Comparison of ENCODE assay signal across 1 cellular context in genomic region chr5:69189162-69190086, GRCh38.
TF ChIP-seq lines count a peak whose summit lies in the region.

A gene with protein sequence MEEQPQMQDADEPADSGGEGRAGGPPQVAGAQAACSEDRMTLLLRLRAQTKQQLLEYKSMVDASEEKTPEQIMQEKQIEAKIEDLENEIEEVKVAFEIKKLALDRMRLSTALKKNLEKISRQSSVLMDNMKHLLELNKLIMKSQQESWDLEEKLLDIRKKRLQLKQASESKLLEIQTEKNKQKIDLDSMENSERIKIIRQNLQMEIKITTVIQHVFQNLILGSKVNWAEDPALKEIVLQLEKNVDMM (plus strand): TSS chr5:69189583. CDS start chr5:69189635, 52 bp downstream.

TF ChIP-seq in HEK293, 187 proteins besides CTCF, POLR2A, EP300 and RAD21 (continued from another document and continues in another):
- TF ChIP-seq PRDM10 (tag by site-specific recombination; IDR thresholded peaks at IDR 0.05) (no peak), ZNF423 (tag by site-specific recombination; IDR thresholded peaks at IDR 0.05) (peak; percentile 27; the same call in 1 of the 2 replicates), ZNF280D (tag by site-specific recombination; IDR thresholded peaks at IDR 0.05) (no peak), TRIM28 (IDR thresholded peaks at IDR 0.05; ENCODE audit: borderline replicate concordance, low read length) (0 out of 2 replicates have a peak, but pooled peaks have one; percentile 50), ZBTB17 (tag by site-specific recombination; IDR thresholded peaks at IDR 0.05) (peak; percentile 66), ZNF138 (tag by site-specific recombination; IDR thresholded peaks at IDR 0.05; ENCODE audit: borderline replicate concordance) (no peak), ZNF175 (tag by site-specific recombination; IDR thresholded peaks at IDR 0.05) (no peak), ZNF16 (tag by site-specific recombination; IDR thresholded peaks at IDR 0.05; ENCODE audit: low read depth) (no peak), ZNF335 (tag by site-specific recombination; conservative IDR thresholded peaks at IDR 0.05) (peak; percentile 94), ZNF223 (tag by site-specific recombination; IDR thresholded peaks at IDR 0.05) (no peak), ZNF26 (tag by site-specific recombination; IDR thresholded peaks at IDR 0.05) (no peak), ZNF132 (tag by site-specific recombination; IDR thresholded peaks at IDR 0.05; ENCODE audit: borderline replicate concordance) (no peak), ZNF837 (tag by site-specific recombination; IDR thresholded peaks at IDR 0.05) (no peak), ZNF433 (tag by site-specific recombination; IDR thresholded peaks at IDR 0.05; ENCODE audit: low read depth) (no peak), ZNF654 (tag by site-specific recombination; IDR thresholded peaks at IDR 0.05; ENCODE audit: low read depth) (no peak), BCL11B (tag by site-specific recombination; IDR thresholded peaks at IDR 0.05; ENCODE audit: low read depth) (peak; percentile 37; the same call in 1 of the 2 replicates), ZFP37 (tag by site-specific recombination; IDR thresholded peaks at IDR 0.05) (peak; percentile 55), ZNF707 (tag by site-specific recombination; IDR thresholded peaks at IDR 0.05) (no peak), SETDB1 (IDR thresholded peaks at IDR 0.05; ENCODE audit: insufficient read length, low read length) (peak; percentile 25), ZNF623 (tag by site-specific recombination; IDR thresholded peaks at IDR 0.05) (no peak), ZNF48 (tag by site-specific recombination; IDR thresholded peaks at IDR 0.05) (no peak), ZNF366 (tag by site-specific recombination; conservative IDR thresholded peaks at IDR 0.05) (peak; percentile 33), GLIS1 (tag by site-specific recombination; IDR thresholded peaks at IDR 0.05) (peak; percentile 55), ZNF600 (tag by site-specific recombination; IDR thresholded peaks at IDR 0.05) (0 out of 2 replicates have a peak, but pooled peaks have one; percentile 14), ZNF473 (tag by site-specific recombination; IDR thresholded peaks at IDR 0.05) (no peak), ZNF664 (tag by site-specific recombination; IDR thresholded peaks at IDR 0.05) (peak; percentile 99), EGR2 (tag by site-specific recombination; IDR thresholded peaks at IDR 0.05; ENCODE audit: low read depth) (peak; percentile 69), ZNF391 (tag by site-specific recombination; IDR thresholded peaks at IDR 0.05; ENCODE audit: borderline replicate concordance, low read depth) (no peak; the same call in 1 of the 2 replicates), GLI4 (tag by site-specific recombination; IDR thresholded peaks at IDR 0.05) (no peak), ZBTB8A (tag by site-specific recombination; IDR thresholded peaks at IDR 0.05) (peak; percentile 98), KLF17 (tag by site-specific recombination; IDR thresholded peaks at IDR 0.05) (peak; percentile 66), ZNF549 (tag by site-specific recombination; IDR thresholded peaks at IDR 0.05) (no peak), ZNF302 (tag by site-specific recombination; IDR thresholded peaks at IDR 0.05; ENCODE audit: low read depth) (no peak), ZNF843 (tag by site-specific recombination; IDR thresholded peaks at IDR 0.05) (peak; percentile 41; the same call in 1 of the 2 replicates), KLF9 (tag by site-specific recombination; IDR thresholded peaks at IDR 0.05; ENCODE audit: low read depth) (peak; percentile 81), BCL11A (tag by site-specific recombination; IDR thresholded peaks at IDR 0.05; ENCODE audit: low read depth) (no peak), INSM2 (tag by site-specific recombination; IDR thresholded peaks at IDR 0.05) (no peak; the same call in 1 of the 2 replicates), ZNF239 (tag by site-specific recombination; IDR thresholded peaks at IDR 0.05) (no peak), ZNF792 (tag by site-specific recombination; IDR thresholded peaks at IDR 0.05) (no peak), ZSCAN5A (tag by site-specific recombination; IDR thresholded peaks at IDR 0.05) (no peak; the same call in 1 of the 2 replicates), SCRT1 (tag by site-specific recombination; IDR thresholded peaks at IDR 0.05; ENCODE audit: borderline replicate concordance) (peak; percentile 98), ZNF529 (tag by site-specific recombination; IDR thresholded peaks at IDR 0.05; ENCODE audit: insufficient replicate concordance) (no peak), PBX3 (CRISPR knock-in tag; IDR thresholded peaks at IDR 0.05) (no peak), PRDM6 (tag by site-specific recombination; IDR thresholded peaks at IDR 0.05) (no peak; the same call in 1 of the 2 replicates), ZNF768 (tag by site-specific recombination; IDR thresholded peaks at IDR 0.05) (no peak), ZNF830 (tag by site-specific recombination; IDR thresholded peaks at IDR 0.05; ENCODE audit: low read depth) (no peak)
- TF ChIP-seq, protein P1, sequence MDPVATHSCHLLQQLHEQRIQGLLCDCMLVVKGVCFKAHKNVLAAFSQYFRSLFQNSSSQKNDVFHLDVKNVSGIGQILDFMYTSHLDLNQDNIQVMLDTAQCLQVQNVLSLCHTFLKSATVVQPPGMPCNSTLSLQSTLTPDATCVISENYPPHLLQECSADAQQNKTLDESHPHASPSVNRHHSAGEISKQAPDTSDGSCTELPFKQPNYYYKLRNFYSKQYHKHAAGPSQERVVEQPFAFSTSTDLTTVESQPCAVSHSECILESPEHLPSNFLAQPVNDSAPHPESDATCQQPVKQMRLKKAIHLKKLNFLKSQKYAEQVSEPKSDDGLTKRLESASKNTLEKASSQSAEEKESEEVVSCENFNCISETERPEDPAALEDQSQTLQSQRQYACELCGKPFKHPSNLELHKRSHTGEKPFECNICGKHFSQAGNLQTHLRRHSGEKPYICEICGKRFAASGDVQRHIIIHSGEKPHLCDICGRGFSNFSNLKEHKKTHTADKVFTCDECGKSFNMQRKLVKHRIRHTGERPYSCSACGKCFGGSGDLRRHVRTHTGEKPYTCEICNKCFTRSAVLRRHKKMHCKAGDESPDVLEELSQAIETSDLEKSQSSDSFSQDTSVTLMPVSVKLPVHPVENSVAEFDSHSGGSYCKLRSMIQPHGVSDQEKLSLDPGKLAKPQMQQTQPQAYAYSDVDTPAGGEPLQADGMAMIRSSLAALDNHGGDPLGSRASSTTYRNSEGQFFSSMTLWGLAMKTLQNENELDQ (tag by site-specific recombination; IDR thresholded peaks at IDR 0.05; ENCODE audit: low read depth) = no peak
